Comparison of ENCODE assay signal across 8 cellular contexts in the genomic region with DNA sequence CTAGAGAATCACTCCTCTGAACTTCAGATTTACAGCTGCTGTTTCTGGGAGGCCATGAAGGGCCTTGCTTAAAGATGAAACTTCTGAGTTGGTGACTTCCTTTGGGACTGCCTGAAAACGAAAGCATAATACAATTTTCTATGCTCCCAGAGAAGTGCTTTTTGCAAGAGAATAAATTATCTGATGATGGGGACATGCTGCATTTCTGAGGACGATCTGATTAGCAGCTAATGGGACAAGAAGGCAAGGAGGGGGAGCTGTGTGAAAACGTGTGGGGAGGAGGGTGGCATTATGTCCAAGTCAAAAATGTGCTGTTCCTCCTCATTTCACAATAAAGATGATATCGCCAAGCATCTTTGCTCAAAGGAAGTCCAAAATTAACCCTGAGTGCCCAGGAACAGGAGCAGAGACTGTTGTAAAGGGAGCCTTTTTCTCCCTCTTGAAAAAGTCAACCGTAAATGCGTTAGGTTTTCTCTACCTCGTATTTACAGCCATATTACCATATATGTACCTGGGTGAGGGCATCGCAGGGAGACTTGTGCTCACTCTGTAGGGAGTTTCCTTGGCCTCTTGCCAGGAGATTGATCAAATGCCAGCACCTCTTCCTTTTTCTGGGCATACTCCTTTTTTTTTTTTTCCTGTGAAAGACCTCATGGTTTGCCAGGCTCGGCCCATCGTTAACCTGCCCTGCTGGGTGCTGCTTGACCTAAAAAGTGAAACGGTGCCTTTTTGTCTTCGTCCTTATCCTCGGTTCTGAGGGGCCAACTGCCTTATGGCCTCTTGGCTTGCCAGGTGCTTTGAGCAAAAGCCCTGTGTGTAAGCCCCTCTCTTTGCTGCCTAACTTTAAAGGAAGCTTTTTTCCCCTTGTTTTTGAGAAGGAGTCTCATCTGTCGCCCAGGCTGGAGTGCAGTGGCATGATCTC. TPM values are rescaled to one million over a fixed set of nuclear protein-coding genes. Genes with fewer than 3 reads are reported as not detected.
DNase-seq lines count a peak whose midpoint lies in the region; ATAC-seq and TF ChIP-seq lines count a peak whose summit lies in the region.

No MANE protein-coding gene starts in this region.

- ATAC-seq in mucosa of descending colon (peak; percentile 83), left lobe of liver (no peak), HG02623 (IDR thresholded peaks at IDR 0.05; ENCODE audit: unreplicated experiment) (no peak)

- peak overlapping the region; percentile 75; the same call in 1 of the 2 replicates for H3K4me3 ChIP-seq in GM08714 (ENCODE audit: low read length)
- no peak overlapping the region for H3K4me3 ChIP-seq in OCI-LY1 (ENCODE audit: low read depth, low read length, poor library complexity, severe bottlenecking)
- peak overlapping the region; percentile 35 to 56 for H3K4me3 ChIP-seq in ascending aorta
- H3K4me3 ChIP-seq in mucosa of descending colon, result no peak overlapping the region

- no peak overlapping the region for H2AFZ ChIP-seq in OCI-LY1 (ENCODE audit: low read length)

- H3K9me3 ChIP-seq in OCI-LY1 (ENCODE audit: low read length) (no peaks in the 10 kb centered on the region), ascending aorta (no peaks in the 10 kb centered on the region), mucosa of descending colon (no peaks in the 10 kb centered on the region)

- H3K79me2 ChIP-seq in OCI-LY1 (ENCODE audit: insufficient read depth, low read length), result no peaks in the 10 kb centered on the region

- peak overlapping the region; percentile 48; the same call in 1 of the 2 replicates for H3K4me2 ChIP-seq in OCI-LY1 (ENCODE audit: low read length)

- intact Hi-C loops in ascending aorta (cut with DNase I) (no loop called here), mucosa of descending colon (cut with DNase I, micrococcal nuclease) (no loop called here)

- H3F3A ChIP-seq in OCI-LY1 (ENCODE audit: insufficient read depth, low read length), result no peaks in the 10 kb centered on the region

- no peak for TF ChIP-seq CTCF in OCI-LY1 (IDR thresholded peaks at IDR 0.05; ENCODE audit: low read length)
- no peak for TF ChIP-seq CTCF in ascending aorta (IDR thresholded peaks at IDR 0.05)
- TF ChIP-seq CTCF in mucosa of descending colon (IDR thresholded peaks at IDR 0.05), result no peak

- DNase-seq in ascending aorta (ENCODE audit: low spot score in 2 of 2) (no peak), mucosa of descending colon (peak in 2 of 3 donors; percentile 41 to 87), left lobe of liver (ENCODE audit: low spot score) (no peak), hypothalamus (lab: John Stamatoyannopoulos, UW) (no peak), germinal center (ENCODE audit: low spot score) (no peak)

- H3K36me3 ChIP-seq in OCI-LY1 (ENCODE audit: insufficient read depth, low read length), result no peaks in the 10 kb centered on the region; the same call in 1 of the 2 replicates
- H3K36me3 ChIP-seq in ascending aorta, result peaks cover 0 to 14% of the 10 kb centered on the region in 2 donors
- H3K36me3 ChIP-seq in mucosa of descending colon (ENCODE audit: low read depth), result no peaks in the 10 kb centered on the region

- H3K4me1 ChIP-seq in OCI-LY1 (ENCODE audit: insufficient read depth, low read length, severe bottlenecking) (peaks cover 31% of the 10 kb centered on the region), ascending aorta (peaks cover 10 to 33% of the 10 kb centered on the region in 2 donors), mucosa of descending colon (ENCODE audit: low read depth) (peaks cover 14% of the 10 kb centered on the region)

- H3K27ac ChIP-seq in OCI-LY1 (ENCODE audit: low read depth, low read length, poor library complexity, severe bottlenecking) (no peak overlapping the region), ascending aorta (peak overlapping the region; percentile 86 to 95)

- H4K20me1 ChIP-seq in OCI-LY1 (ENCODE audit: insufficient read depth, low read length), result no peaks in the 10 kb centered on the region; the same call in 1 of the 2 replicates

- H3K9me2 ChIP-seq in OCI-LY1 (ENCODE audit: low read depth, low read length), result no peaks in the 10 kb centered on the region

- peak overlapping the region; percentile 20; the same call in 1 of the 2 replicates for H3K9ac ChIP-seq in OCI-LY1 (ENCODE audit: low read length)

- H3K27me3 ChIP-seq in OCI-LY1 (ENCODE audit: insufficient read depth, low read length) (no peaks in the 10 kb centered on the region), ascending aorta (no peaks in the 10 kb centered on the region)

RNA-seq across cellular contexts. Expression of a gene that starts 11.5 kb away (rescaled TPM):
- total RNA-seq in ascending aorta (121 TPM), mucosa of descending colon (10 to 100 TPM; 10.7 to 80.2 (median 20.7) TPM), left lobe of liver (8.7 TPM)

RNA-seq across cellular contexts. Expression of a gene that starts 37.5 kb away (rescaled TPM):
- total RNA-seq in ascending aorta (98.4 TPM), mucosa of descending colon (10 to 100 TPM; 29.3 to 38.3 (median 32.1) TPM), left lobe of liver (21.7 TPM)

Comparison
In these comparisons a context has a peak if more than half of its experiments do, and no peak if none do; other contexts are left out.
1. H3K4me3 ChIP-seq: peak in GM08714 (single experiment) and ascending aorta (2 of 2); none in OCI-LY1 (single experiment) and mucosa of descending colon (single experiment).
2. DNase-seq: peak in mucosa of descending colon (2 of 3); none in ascending aorta (0 of 2), left lobe of liver (single experiment), hypothalamus (0 of 51) and germinal center (single experiment).